18 cellular contexts compared by ENCODE assay signal in genomic region chr6:16004934-16005673, GRCh38.
"Had no signal": no experiment of that assay in that cellular context is flagged by ENCODE, and none has a peak within 500 bp of the region (broad histone marks: within the 10 kb centered on the region; RNA-seq: fewer than 3 reads in every experiment).

No MANE protein-coding gene starts in this region.

- H3K36me3 Mint-ChIP-seq: activated CD4-positive, alpha-beta memory T cell treated with anti-CD3 and anti-CD28 coated beads for 36 hours; activated naive CD8-positive, alpha-beta T cell treated with anti-CD3 and anti-CD28 coated beads for 36 hours had no signal

- DNase-seq: activated CD4-positive, alpha-beta memory T cell treated with anti-CD3 and anti-CD28 coated beads for 36 hours; activated naive CD8-positive, alpha-beta T cell treated with anti-CD3 and anti-CD28 coated beads for 36 hours; activated T-cell treated with anti-CD3 and anti-CD28 coated beads for 4 hours; effector memory CD8-positive, alpha-beta T cell; foreskin keratinocyte; glutamatergic neuron; hippocampal formation; islet precursor cell; right cardiac atrium; stimulated activated naive CD8-positive, alpha-beta T cell treated with anti-CD3 and anti-CD28 coated beads, Interleukin-15, Interleukin-2, amounts not matched to agents 100 U/mL and 50 U/mL, for 24 hours; substantia nigra; T-helper 1 cell; T1000; tibial artery; uterus had no signal

- H3K27ac ChIP-seq: foreskin keratinocyte, skin epidermis, tibial artery, uterus had no signal

- H3K4me1 ChIP-seq: foreskin keratinocyte, uterus had no signal

- H3K27ac Mint-ChIP-seq: activated CD4-positive, alpha-beta memory T cell treated with anti-CD3 and anti-CD28 coated beads for 36 hours; activated naive CD8-positive, alpha-beta T cell treated with anti-CD3 and anti-CD28 coated beads for 36 hours; effector memory CD8-positive, alpha-beta T cell; progenitor cell of endocrine pancreas had no signal

- H3K4me3 ChIP-seq: skin epidermis, tibial artery, uterus had no signal

- H3K36me3 ChIP-seq: tibial artery, uterus had no signal

- H3K4me1 Mint-ChIP-seq: activated naive CD8-positive, alpha-beta T cell treated with anti-CD3 and anti-CD28 coated beads for 36 hours had no signal

- H3K9me3 ChIP-seq: tibial artery, uterus had no signal

- H3K4me3 Mint-ChIP-seq: activated CD4-positive, alpha-beta memory T cell treated with anti-CD3 and anti-CD28 coated beads for 36 hours; activated naive CD8-positive, alpha-beta T cell treated with anti-CD3 and anti-CD28 coated beads for 36 hours; effector memory CD8-positive, alpha-beta T cell had no signal

- ATAC-seq: effector memory CD8-positive, alpha-beta T cell; foreskin keratinocyte; left lobe of liver; stimulated activated naive CD8-positive, alpha-beta T cell treated with anti-CD3 and anti-CD28 coated beads, Interleukin-15, Interleukin-2, amounts not matched to agents 100 U/mL and 50 U/mL, for 24 hours had no signal

- H3K27me3 ChIP-seq: tibial artery, uterus had no signal

- H3K9me3 Mint-ChIP-seq: activated CD4-positive, alpha-beta memory T cell treated with anti-CD3 and anti-CD28 coated beads for 36 hours; effector memory CD8-positive, alpha-beta T cell had no signal
